ENCODE assay signal across 8 cellular contexts in genomic region chr15:98647026-98647773, GRCh38. TPM values are rescaled to one million over a fixed set of nuclear protein-coding genes. Genes with fewer than 3 reads are reported as not detected.
DNase-seq lines count a peak whose midpoint lies in the region; ATAC-seq and TF ChIP-seq lines count a peak whose summit lies in the region.

No MANE protein-coding gene starts in this region.

- peak overlapping the region; percentile 77 for H3K9ac ChIP-seq in HUES64 (ENCODE audit: low read depth, low read length)

- H3K9me3 ChIP-seq in HUES64 (ENCODE audit: insufficient read depth, low read depth, low read length): no peaks in the 10 kb centered on the region
- H3K9me3 ChIP-seq in heart left ventricle: no peaks in the 10 kb centered on the region

- TF ChIP-seq CTCF in heart left ventricle (IDR thresholded peaks at IDR 0.05): peak in 10 of 12 donors; percentile 45 to 92 (median 68)

- WGBS in HUES64: under 1% methylated on average over 77 of the region's 77 CpGs
- WGBS in heart left ventricle, 4 donors: 0 to 1% (median 1%) methylated on average over 17 to 77 of the region's 77 CpGs

- H3K36me3 ChIP-seq in HUES64 (ENCODE audit: insufficient read depth, low read length) (no peaks in the 10 kb centered on the region), heart left ventricle (no peaks in the 10 kb centered on the region)

- H3K27ac ChIP-seq in HUES64 (ENCODE audit: low read depth, low read length): peak overlapping the region; percentile 99; the same call in 1 of the 2 replicates
- H3K27ac ChIP-seq in heart left ventricle: peak overlapping the region; percentile 53 to 97 (median 92)

- peak overlapping the region; percentile 78 for H3K4me3 ChIP-seq in HUES64 (ENCODE audit: low read length)
- peak overlapping the region; percentile 68 to 93 (median 86) for H3K4me3 ChIP-seq in heart left ventricle

- peak; percentile 50 for ATAC-seq in GM21381 (IDR thresholded peaks at IDR 0.05; ENCODE audit: unreplicated experiment)
- ATAC-seq in SK-N-SH treated with all-trans-retinoic acid at 6 μM for 48 hours: peak; percentile 46
- ATAC-seq in heart left ventricle: peak; percentile 15 to 65 (median 40)

- H3K4me1 ChIP-seq in HUES64 (ENCODE audit: insufficient read depth, low read length): peaks cover 18% of the 10 kb centered on the region
- peaks cover 0 to 28% (median 13%) of the 10 kb centered on the region in 12 donors for H3K4me1 ChIP-seq in heart left ventricle

- H3K27me3 ChIP-seq in HUES64 (ENCODE audit: insufficient read depth, low read length): no peaks in the 10 kb centered on the region
- peaks cover 0 to 72% (median 17%) of the 10 kb centered on the region in 9 donors for H3K27me3 ChIP-seq in heart left ventricle

- TF ChIP-seq POLR2A in heart left ventricle (IDR thresholded peaks at IDR 0.05): no peak

- intact Hi-C loops in heart left ventricle (cut with DNase I) (loop anchor here in 7 of 10 donors (2.0 to 10.0 kb wide), 8 partner anchors 122 to 428 kb away; no protein-coding TSS in a partner anchor), posterior cingulate gyrus (cut with DNase I) (loop anchor here (1.0 to 5.0 kb wide), 2 partner anchors 128 to 220 kb away; no protein-coding TSS in a partner anchor)

- DNase-seq in COR-L47 (lab: John Stamatoyannopoulos, UW): peak; percentile 41
- peak; percentile 42 for DNase-seq in activated naive CD8-positive, alpha-beta T cell treated with anti-CD3 and anti-CD28 coated beads, Interleukin-2, amount 50 U/mL, for 16 hours (ENCODE audit: low read depth, low spot score)
- DNase-seq in heart left ventricle: peak; percentile 79 to 86 (median 81)
- DNase-seq in posterior cingulate gyrus: peak; percentile 47 to 95 (median 62)
- DNase-seq in NK-92 treated with Interleukin-12 subunit alpha and Interleukin-12 subunit beta, amount 100 ng/mL, for 24 hours (lab: John Stamatoyannopoulos, UW): no peak

TF ChIP-seq in SK-N-SH treated with all-trans-retinoic acid at 6 μM for 48 hours, 23 proteins besides CTCF, POLR2A, EP300 and RAD21:
- TF ChIP-seq CREB5 (CRISPR knock-in tag; IDR thresholded peaks at IDR 0.05; ENCODE audit: low read depth): no peak
- TF ChIP-seq ZC3H10 (CRISPR knock-in tag; IDR thresholded peaks at IDR 0.05): no peak
- TF ChIP-seq CSDC2 (CRISPR knock-in tag; IDR thresholded peaks at IDR 0.05): peak; percentile 73
- TF ChIP-seq ZFP3 (CRISPR knock-in tag; IDR thresholded peaks at IDR 0.05): peak; percentile 49; the same call in 1 of the 2 replicates
- TF ChIP-seq SNAI2 (CRISPR knock-in tag; IDR thresholded peaks at IDR 0.05): peak; percentile 82; the same call in 1 of the 2 replicates
- TF ChIP-seq ISL1 (CRISPR knock-in tag; IDR thresholded peaks at IDR 0.05): peak; percentile 20; the same call in 1 of the 2 replicates

RNA-seq across cellular contexts. Expression of gene IGF1R, which starts 1.1 kb away (rescaled TPM):
- polyA plus RNA-seq in HUES64 (2013, experiment 1 of 2): 29.5 TPM
- 34.0 TPM for polyA plus RNA-seq in HUES64 (2013, experiment 2 of 2)
- total RNA-seq in heart left ventricle: 10 to 100 TPM; 26.0 to 93.1 (median 47.5) TPM
- polyA plus RNA-seq in heart left ventricle: 10 to 100 TPM in 1 of 2 donors, 1 to 10 TPM in 1; 7.4 to 12.5 TPM
